In the genomic region with DNA sequence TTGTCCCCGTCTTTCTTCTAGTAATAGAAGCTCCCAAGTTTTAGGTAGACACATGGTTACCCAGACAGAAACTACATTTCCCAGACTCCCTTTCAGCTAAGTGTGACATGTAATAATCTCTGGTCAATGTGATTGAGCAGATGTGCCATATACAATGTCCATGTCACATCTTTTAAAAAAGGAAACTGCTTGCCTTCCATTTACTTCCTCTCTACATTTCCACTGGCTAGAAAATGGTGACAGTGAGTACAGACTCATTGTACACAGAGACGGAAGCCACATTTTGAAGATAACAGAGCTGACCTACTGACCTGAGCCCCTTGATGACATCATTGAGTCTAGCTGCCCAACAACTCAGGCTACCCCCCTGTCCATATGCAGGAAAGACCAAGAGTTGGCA, we compare ENCODE assay signal across 1 cellular context.
TF ChIP-seq lines count a peak whose summit lies in the region.

No MANE protein-coding gene starts in this region.

TF ChIP-seq in SK-N-SH treated with all-trans-retinoic acid at 6 μM for 48 hours, 23 proteins besides CTCF, POLR2A, EP300 and RAD21 (continued from another document):
- TF ChIP-seq, protein P1, sequence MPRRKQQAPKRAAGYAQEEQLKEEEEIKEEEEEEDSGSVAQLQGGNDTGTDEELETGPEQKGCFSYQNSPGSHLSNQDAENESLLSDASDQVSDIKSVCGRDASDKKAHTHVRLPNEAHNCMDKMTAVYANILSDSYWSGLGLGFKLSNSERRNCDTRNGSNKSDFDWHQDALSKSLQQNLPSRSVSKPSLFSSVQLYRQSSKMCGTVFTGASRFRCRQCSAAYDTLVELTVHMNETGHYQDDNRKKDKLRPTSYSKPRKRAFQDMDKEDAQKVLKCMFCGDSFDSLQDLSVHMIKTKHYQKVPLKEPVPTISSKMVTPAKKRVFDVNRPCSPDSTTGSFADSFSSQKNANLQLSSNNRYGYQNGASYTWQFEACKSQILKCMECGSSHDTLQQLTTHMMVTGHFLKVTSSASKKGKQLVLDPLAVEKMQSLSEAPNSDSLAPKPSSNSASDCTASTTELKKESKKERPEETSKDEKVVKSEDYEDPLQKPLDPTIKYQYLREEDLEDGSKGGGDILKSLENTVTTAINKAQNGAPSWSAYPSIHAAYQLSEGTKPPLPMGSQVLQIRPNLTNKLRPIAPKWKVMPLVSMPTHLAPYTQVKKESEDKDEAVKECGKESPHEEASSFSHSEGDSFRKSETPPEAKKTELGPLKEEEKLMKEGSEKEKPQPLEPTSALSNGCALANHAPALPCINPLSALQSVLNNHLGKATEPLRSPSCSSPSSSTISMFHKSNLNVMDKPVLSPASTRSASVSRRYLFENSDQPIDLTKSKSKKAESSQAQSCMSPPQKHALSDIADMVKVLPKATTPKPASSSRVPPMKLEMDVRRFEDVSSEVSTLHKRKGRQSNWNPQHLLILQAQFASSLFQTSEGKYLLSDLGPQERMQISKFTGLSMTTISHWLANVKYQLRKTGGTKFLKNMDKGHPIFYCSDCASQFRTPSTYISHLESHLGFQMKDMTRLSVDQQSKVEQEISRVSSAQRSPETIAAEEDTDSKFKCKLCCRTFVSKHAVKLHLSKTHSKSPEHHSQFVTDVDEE (CRISPR knock-in tag; IDR thresholded peaks at IDR 0.05) = no peak
- TF ChIP-seq, protein P2, sequence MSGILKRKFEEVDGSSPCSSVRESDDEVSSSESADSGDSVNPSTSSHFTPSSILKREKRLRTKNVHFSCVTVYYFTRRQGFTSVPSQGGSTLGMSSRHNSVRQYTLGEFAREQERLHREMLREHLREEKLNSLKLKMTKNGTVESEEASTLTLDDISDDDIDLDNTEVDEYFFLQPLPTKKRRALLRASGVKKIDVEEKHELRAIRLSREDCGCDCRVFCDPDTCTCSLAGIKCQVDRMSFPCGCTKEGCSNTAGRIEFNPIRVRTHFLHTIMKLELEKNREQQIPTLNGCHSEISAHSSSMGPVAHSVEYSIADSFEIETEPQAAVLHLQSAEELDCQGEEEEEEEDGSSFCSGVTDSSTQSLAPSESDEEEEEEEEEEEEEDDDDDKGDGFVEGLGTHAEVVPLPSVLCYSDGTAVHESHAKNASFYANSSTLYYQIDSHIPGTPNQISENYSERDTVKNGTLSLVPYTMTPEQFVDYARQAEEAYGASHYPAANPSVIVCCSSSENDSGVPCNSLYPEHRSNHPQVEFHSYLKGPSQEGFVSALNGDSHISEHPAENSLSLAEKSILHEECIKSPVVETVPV (CRISPR knock-in tag; IDR thresholded peaks at IDR 0.05) = no peak
- TF ChIP-seq, protein P3, sequence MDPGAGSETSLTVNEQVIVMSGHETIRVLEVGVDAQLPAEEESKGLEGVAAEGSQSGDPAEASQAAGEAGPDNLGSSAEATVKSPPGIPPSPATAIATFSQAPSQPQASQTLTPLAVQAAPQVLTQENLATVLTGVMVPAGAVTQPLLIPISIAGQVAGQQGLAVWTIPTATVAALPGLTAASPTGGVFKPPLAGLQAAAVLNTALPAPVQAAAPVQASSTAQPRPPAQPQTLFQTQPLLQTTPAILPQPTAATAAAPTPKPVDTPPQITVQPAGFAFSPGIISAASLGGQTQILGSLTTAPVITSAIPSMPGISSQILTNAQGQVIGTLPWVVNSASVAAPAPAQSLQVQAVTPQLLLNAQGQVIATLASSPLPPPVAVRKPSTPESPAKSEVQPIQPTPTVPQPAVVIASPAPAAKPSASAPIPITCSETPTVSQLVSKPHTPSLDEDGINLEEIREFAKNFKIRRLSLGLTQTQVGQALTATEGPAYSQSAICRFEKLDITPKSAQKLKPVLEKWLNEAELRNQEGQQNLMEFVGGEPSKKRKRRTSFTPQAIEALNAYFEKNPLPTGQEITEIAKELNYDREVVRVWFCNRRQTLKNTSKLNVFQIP (CRISPR knock-in tag; IDR thresholded peaks at IDR 0.05; ENCODE audit: borderline replicate concordance, low read depth) = no peak
- TF ChIP-seq BACH2 (CRISPR knock-in tag; IDR thresholded peaks at IDR 0.05; ENCODE audit: borderline replicate concordance) (no peak), CSDC2 (CRISPR knock-in tag; IDR thresholded peaks at IDR 0.05) (no peak), TCF4 (CRISPR knock-in tag; IDR thresholded peaks at IDR 0.05; ENCODE audit: borderline replicate concordance) (no peak), ZFP3 (CRISPR knock-in tag; IDR thresholded peaks at IDR 0.05) (no peak), OSR1 (CRISPR knock-in tag; IDR thresholded peaks at IDR 0.05) (no peak), SNAI2 (CRISPR knock-in tag; IDR thresholded peaks at IDR 0.05) (no peak), PPARA (CRISPR knock-in tag; IDR thresholded peaks at IDR 0.05; ENCODE audit: borderline replicate concordance) (no peak)
- TF ChIP-seq, protein P4, sequence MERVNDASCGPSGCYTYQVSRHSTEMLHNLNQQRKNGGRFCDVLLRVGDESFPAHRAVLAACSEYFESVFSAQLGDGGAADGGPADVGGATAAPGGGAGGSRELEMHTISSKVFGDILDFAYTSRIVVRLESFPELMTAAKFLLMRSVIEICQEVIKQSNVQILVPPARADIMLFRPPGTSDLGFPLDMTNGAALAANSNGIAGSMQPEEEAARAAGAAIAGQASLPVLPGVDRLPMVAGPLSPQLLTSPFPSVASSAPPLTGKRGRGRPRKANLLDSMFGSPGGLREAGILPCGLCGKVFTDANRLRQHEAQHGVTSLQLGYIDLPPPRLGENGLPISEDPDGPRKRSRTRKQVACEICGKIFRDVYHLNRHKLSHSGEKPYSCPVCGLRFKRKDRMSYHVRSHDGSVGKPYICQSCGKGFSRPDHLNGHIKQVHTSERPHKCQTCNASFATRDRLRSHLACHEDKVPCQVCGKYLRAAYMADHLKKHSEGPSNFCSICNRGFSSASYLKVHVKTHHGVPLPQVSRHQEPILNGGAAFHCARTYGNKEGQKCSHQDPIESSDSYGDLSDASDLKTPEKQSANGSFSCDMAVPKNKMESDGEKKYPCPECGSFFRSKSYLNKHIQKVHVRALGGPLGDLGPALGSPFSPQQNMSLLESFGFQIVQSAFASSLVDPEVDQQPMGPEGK (CRISPR knock-in tag; IDR thresholded peaks at IDR 0.05; ENCODE audit: borderline replicate concordance) = no peak
